In the genomic region with DNA sequence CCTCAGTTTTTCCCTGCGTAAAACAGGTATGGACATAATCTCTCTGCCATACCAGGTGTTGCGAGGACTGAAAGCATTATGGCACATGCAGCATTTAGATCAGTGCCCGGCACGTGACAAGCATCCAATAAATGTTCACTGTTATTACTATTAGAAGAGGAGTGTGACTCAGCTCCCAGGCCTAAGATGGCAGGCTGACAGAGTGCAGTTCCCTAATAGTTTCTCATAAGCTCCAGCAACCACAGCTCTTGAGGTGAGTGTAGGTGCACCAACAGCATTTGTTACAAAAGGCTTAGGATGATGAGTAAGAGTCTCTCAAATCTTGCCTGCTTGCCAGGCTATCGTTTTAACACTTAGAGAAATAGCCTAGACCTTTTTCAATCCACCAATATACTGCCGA, we compare ENCODE assay signal across 15 cellular contexts. TPM values are rescaled to one million over a fixed set of nuclear protein-coding genes. Genes with fewer than 3 reads are reported as not detected.
DNase-seq lines count a peak whose midpoint lies in the region; ATAC-seq and TF ChIP-seq lines count a peak whose summit lies in the region.
"Had no signal": no experiment of that assay in that cellular context is flagged by ENCODE, and none has a peak within 500 bp of the region (broad histone marks: within the 10 kb centered on the region; RNA-seq: fewer than 3 reads in every experiment).

No MANE protein-coding gene starts in this region.

- H3K27me3 ChIP-seq in SK-N-SH (ENCODE audit: insufficient read depth) (no peaks in the 10 kb centered on the region), left lung (no peaks in the 10 kb centered on the region)
- H3K27me3 ChIP-seq: BLaER1 treated with 17β-estradiol and CSF1 and Interleukin-3, amounts not matched to agents 10 nM and 100 nM had no signal

- H3K4me2 ChIP-seq in SK-N-SH, result no peak overlapping the region
- H3K4me2 ChIP-seq: BLaER1 treated with 17β-estradiol and CSF1 and Interleukin-3, amounts not matched to agents 10 nM and 100 nM had no signal

- no peaks in the 10 kb centered on the region for H3K36me3 Mint-ChIP-seq in activated CD4-positive, alpha-beta T cell treated with anti-CD3 and anti-CD28 coated beads for 36 hours (ENCODE audit: low read depth)
- no peaks in the 10 kb centered on the region for H3K36me3 Mint-ChIP-seq in activated naive CD8-positive, alpha-beta T cell treated with anti-CD3 and anti-CD28 coated beads for 36 hours

- H2AFZ ChIP-seq in SK-N-SH (ENCODE audit: low read depth), result peak overlapping the region; percentile 19; the same call in 1 of the 2 replicates

- H3K27ac Mint-ChIP-seq in activated CD4-positive, alpha-beta T cell treated with anti-CD3 and anti-CD28 coated beads for 36 hours, result no peak overlapping the region
- H3K27ac Mint-ChIP-seq in activated naive CD8-positive, alpha-beta T cell treated with anti-CD3 and anti-CD28 coated beads for 36 hours, result no peak overlapping the region

- H3K4me3 ChIP-seq in SK-N-SH (ENCODE audit: low read depth in 2 of 2, low read length in 1 of 2), result no peak overlapping the region
- no peak overlapping the region for H3K4me3 ChIP-seq in epithelial cell of esophagus (ENCODE audit: low read length)
- H3K4me3 ChIP-seq in left lung, result no peak overlapping the region
- H3K4me3 ChIP-seq: BLaER1 treated with 17β-estradiol and CSF1 and Interleukin-3, amounts not matched to agents 10 nM and 100 nM; K562 had no signal

- H3K9me3 Mint-ChIP-seq in activated CD4-positive, alpha-beta T cell treated with anti-CD3 and anti-CD28 coated beads for 36 hours (ENCODE audit: low read depth), result no peaks in the 10 kb centered on the region
- H3K9me3 Mint-ChIP-seq in activated naive CD8-positive, alpha-beta T cell treated with anti-CD3 and anti-CD28 coated beads for 36 hours, result no peaks in the 10 kb centered on the region

- ATAC-seq in left lung, result peak; percentile 89
- ATAC-seq in GM18520 (IDR thresholded peaks at IDR 0.05; ENCODE audit: unreplicated experiment), result no peak
- no peak for ATAC-seq in activated CD4-positive, alpha-beta T cell treated with anti-CD3 and anti-CD28 coated beads for 36 hours
- ATAC-seq: K562 had no signal

- H3K4me1 Mint-ChIP-seq in activated CD4-positive, alpha-beta T cell treated with anti-CD3 and anti-CD28 coated beads for 36 hours, result peaks cover 17% of the 10 kb centered on the region
- peaks cover 19% of the 10 kb centered on the region for H3K4me1 Mint-ChIP-seq in activated naive CD8-positive, alpha-beta T cell treated with anti-CD3 and anti-CD28 coated beads for 36 hours

- H3K9ac ChIP-seq in SK-N-SH, result no peak overlapping the region
- H3K9ac ChIP-seq: BLaER1 treated with 17β-estradiol and CSF1 and Interleukin-3, amounts not matched to agents 10 nM and 100 nM had no signal

- H3K79me2 ChIP-seq in SK-N-SH (ENCODE audit: insufficient read depth), result no peaks in the 10 kb centered on the region

- no peaks in the 10 kb centered on the region for H3K27me3 Mint-ChIP-seq in activated CD4-positive, alpha-beta T cell treated with anti-CD3 and anti-CD28 coated beads for 36 hours
- H3K27me3 Mint-ChIP-seq in activated naive CD8-positive, alpha-beta T cell treated with anti-CD3 and anti-CD28 coated beads for 36 hours, result no peaks in the 10 kb centered on the region

- H4K20me1 ChIP-seq in SK-N-SH (ENCODE audit: insufficient read depth), result no peaks in the 10 kb centered on the region
- H4K20me1 ChIP-seq: BLaER1 treated with 17β-estradiol and CSF1 and Interleukin-3, amounts not matched to agents 10 nM and 100 nM had no signal

- peaks cover 15% of the 10 kb centered on the region for H3F3A ChIP-seq in SK-N-SH (replicated peaks; ENCODE audit: insufficient read depth)

- intact Hi-C loops in left lung (cut with DNase I), result no loop called here
- intact Hi-C loops in activated CD4-positive, alpha-beta T cell treated with anti-CD3 and anti-CD28 coated beads for 36 hours (cut with DNase I, micrococcal nuclease), result no loop called here

- TF ChIP-seq CTCF in SK-N-SH (IDR thresholded peaks at IDR 0.05) (no peak), epithelial cell of esophagus (IDR thresholded peaks at IDR 0.05; ENCODE audit: insufficient read depth, low read depth, low read length, missing control alignments) (no peak), left lung (IDR thresholded peaks at IDR 0.05) (no peak)

- POLR2A ChIA-PET in SK-N-SH (lab: Yijun Ruan, JAX), result no interaction called here
- POLR2A ChIA-PET in activated CD4-positive, alpha-beta T cell treated with anti-CD3 and anti-CD28 coated beads for 36 hours (lab: Charles Lee), result no interaction called here

- H3K36me3 ChIP-seq in SK-N-SH (replicated peaks in 1 of 2; ENCODE audit: control insufficient read depth in 1 of 2, insufficient read depth in 2 of 2, low read length in 1 of 2), result no peaks in the 10 kb centered on the region
- H3K36me3 ChIP-seq in left lung, result no peaks in the 10 kb centered on the region
- H3K36me3 ChIP-seq: BLaER1 treated with 17β-estradiol and CSF1 and Interleukin-3, amounts not matched to agents 10 nM and 100 nM had no signal

- CTCF ChIA-PET in SK-N-SH (lab: Yijun Ruan, JAX), result interaction anchor here (0.6 to 3.0 kb wide), 5 partner anchors 9 to 1471 kb away, joined by 3 to 19 read pairs (median 4); no protein-coding TSS in a partner anchor
- CTCF ChIA-PET in activated CD4-positive, alpha-beta T cell treated with anti-CD3 and anti-CD28 coated beads for 36 hours (lab: Charles Lee), result interaction anchor here (0.8 to 2.5 kb wide), 6 partner anchors 8 to 17 kb away, joined by 3 to 15 read pairs (median 4); no protein-coding TSS in a partner anchor

- peaks cover 3 to 7% of the 10 kb centered on the region in 2 experiments; a peak in 2 of 4 replicates for H3K4me1 ChIP-seq in SK-N-SH (ENCODE audit: control insufficient read depth in 1 of 2, insufficient read depth in 2 of 2, low read depth in 1 of 2, low read length in 1 of 2)
- H3K4me1 ChIP-seq in left lung, result peaks cover 0 to 5% of the 10 kb centered on the region in 2 donors
- H3K4me1 ChIP-seq: BLaER1 treated with 17β-estradiol and CSF1 and Interleukin-3, amounts not matched to agents 10 nM and 100 nM had no signal

- WGBS in SK-N-SH (ENCODE audit: low lambda C conversion rate), result 91% methylated on average over 6 of the region's 6 CpGs

- no peak for TF ChIP-seq EP300 in SK-N-SH (IDR thresholded peaks at IDR 0.05; ENCODE audit: borderline replicate concordance in 1 of 2, low read depth in 1 of 2, low read length in 1 of 2)

- H3K27ac ChIP-seq in SK-N-SH (ENCODE audit: low read depth in 2 of 2, low read length in 1 of 2) (peak overlapping the region in 1 of 2 experiments; percentile 72; a peak in 2 of 4 replicates), left lung (peak overlapping the region in 1 of 2 donors; percentile 26)
- H3K27ac ChIP-seq: BLaER1 treated with 17β-estradiol and CSF1 and Interleukin-3, amounts not matched to agents 10 nM and 100 nM had no signal

- no peak overlapping the region for H3K4me3 Mint-ChIP-seq in activated CD4-positive, alpha-beta T cell treated with anti-CD3 and anti-CD28 coated beads for 36 hours
- H3K4me3 Mint-ChIP-seq in activated naive CD8-positive, alpha-beta T cell treated with anti-CD3 and anti-CD28 coated beads for 36 hours, result no peak overlapping the region

- DNase-seq in A172 (ENCODE audit: low spot score), result peak; percentile 41
- no peak for DNase-seq in SK-N-SH
- DNase-seq in epithelial cell of esophagus (ENCODE audit: low read depth), result peak; percentile 53
- peak in 1 of 2 donors; percentile 47 for DNase-seq in left lung
- DNase-seq in activated CD4-positive, alpha-beta T cell treated with anti-CD3 and anti-CD28 coated beads, Interleukin-2, amount 50 U/mL, for 48 hours, result no peak
- DNase-seq in activated CD4-positive, alpha-beta T cell treated with anti-CD3 and anti-CD28 coated beads for 36 hours, result no peak
- no peak for DNase-seq in activated naive CD8-positive, alpha-beta T cell treated with anti-CD3 and anti-CD28 coated beads for 36 hours
- DNase-seq: 8988T, DMS153, NCI-H1105, NCI-H187, NCI-H774 had no signal

- no peak for TF ChIP-seq RAD21 in SK-N-SH (IDR thresholded peaks at IDR 0.05; ENCODE audit: low read length)

- no peaks in the 10 kb centered on the region for H3K9me2 ChIP-seq in SK-N-SH

- H3K9me3 ChIP-seq in SK-N-SH (no peaks in the 10 kb centered on the region), left lung (no peaks in the 10 kb centered on the region)
- H3K9me3 ChIP-seq: BLaER1 treated with 17β-estradiol and CSF1 and Interleukin-3, amounts not matched to agents 10 nM and 100 nM had no signal

TF ChIP-seq in SK-N-SH, 30 proteins besides CTCF, POLR2A, EP300 and RAD21 (continues in another document):
- TF ChIP-seq RXRA (IDR thresholded peaks at IDR 0.05; ENCODE audit: borderline replicate concordance, low read depth) (no peak), CHD2 (IDR thresholded peaks at IDR 0.05; ENCODE audit: low read length, partially characterized antibody) (no peak)
- TF ChIP-seq, protein P1, sequence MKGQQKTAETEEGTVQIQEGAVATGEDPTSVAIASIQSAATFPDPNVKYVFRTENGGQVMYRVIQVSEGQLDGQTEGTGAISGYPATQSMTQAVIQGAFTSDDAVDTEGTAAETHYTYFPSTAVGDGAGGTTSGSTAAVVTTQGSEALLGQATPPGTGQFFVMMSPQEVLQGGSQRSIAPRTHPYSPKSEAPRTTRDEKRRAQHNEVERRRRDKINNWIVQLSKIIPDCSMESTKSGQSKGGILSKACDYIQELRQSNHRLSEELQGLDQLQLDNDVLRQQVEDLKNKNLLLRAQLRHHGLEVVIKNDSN (IDR thresholded peaks at IDR 0.05; ENCODE audit: borderline replicate concordance, low read depth), result peak; percentile 61; the same call in 1 of the 2 replicates
- TF ChIP-seq, protein P2, sequence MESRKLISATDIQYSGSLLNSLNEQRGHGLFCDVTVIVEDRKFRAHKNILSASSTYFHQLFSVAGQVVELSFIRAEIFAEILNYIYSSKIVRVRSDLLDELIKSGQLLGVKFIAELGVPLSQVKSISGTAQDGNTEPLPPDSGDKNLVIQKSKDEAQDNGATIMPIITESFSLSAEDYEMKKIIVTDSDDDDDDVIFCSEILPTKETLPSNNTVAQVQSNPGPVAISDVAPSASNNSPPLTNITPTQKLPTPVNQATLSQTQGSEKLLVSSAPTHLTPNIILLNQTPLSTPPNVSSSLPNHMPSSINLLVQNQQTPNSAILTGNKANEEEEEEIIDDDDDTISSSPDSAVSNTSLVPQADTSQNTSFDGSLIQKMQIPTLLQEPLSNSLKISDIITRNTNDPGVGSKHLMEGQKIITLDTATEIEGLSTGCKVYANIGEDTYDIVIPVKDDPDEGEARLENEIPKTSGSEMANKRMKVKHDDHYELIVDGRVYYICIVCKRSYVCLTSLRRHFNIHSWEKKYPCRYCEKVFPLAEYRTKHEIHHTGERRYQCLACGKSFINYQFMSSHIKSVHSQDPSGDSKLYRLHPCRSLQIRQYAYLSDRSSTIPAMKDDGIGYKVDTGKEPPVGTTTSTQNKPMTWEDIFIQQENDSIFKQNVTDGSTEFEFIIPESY (IDR thresholded peaks at IDR 0.05; ENCODE audit: borderline replicate concordance, low read depth), result no peak

RNA-seq across cellular contexts. Expression of gene GLIS3, which starts 28.9 kb away (rescaled TPM):
- 8.7 and 12.7 TPM in 2 replicates for total RNA-seq in A172 (2014; rRNA removed; shearing (Covaris generic))
- polyA plus RNA-seq in SK-N-SH (2012; rRNA removed), result 4.7 and 5.1 TPM in 2 replicates
- polyA plus RNA-seq in SK-N-SH (2012; cell fraction: cytosol; rRNA removed), result 4.2 and 5.3 TPM in 2 replicates
- 8.2 and 10.9 TPM in 2 replicates for polyA plus RNA-seq in SK-N-SH (2012; cell fraction: nucleus; rRNA removed)
- total RNA-seq in left lung, result 10 to 100 TPM; 17.1 to 34.1 TPM
- total RNA-seq in activated CD4-positive, alpha-beta T cell treated with anti-CD3 and anti-CD28 coated beads for 36 hours, result under 1 TPM; 0.93 to 0.96 TPM
- total RNA-seq in activated naive CD8-positive, alpha-beta T cell treated with anti-CD3 and anti-CD28 coated beads for 36 hours, result 1 to 10 TPM; 2.0 to 2.3 TPM

Comparison
In these comparisons a context has a peak if more than half of its experiments do, and no peak if none do; other contexts are left out.
1. DNase-seq: peak in A172 (single experiment) and epithelial cell of esophagus (single experiment); none in SK-N-SH (single experiment), activated CD4-positive, alpha-beta T cell treated with anti-CD3 and anti-CD28 coated beads, Interleukin-2, amount 50 U/mL, for 48 hours (0 of 2), activated CD4-positive, alpha-beta T cell treated with anti-CD3 and anti-CD28 coated beads for 36 hours (single experiment) and activated naive CD8-positive, alpha-beta T cell treated with anti-CD3 and anti-CD28 coated beads for 36 hours (single experiment).